In the genomic region with DNA sequence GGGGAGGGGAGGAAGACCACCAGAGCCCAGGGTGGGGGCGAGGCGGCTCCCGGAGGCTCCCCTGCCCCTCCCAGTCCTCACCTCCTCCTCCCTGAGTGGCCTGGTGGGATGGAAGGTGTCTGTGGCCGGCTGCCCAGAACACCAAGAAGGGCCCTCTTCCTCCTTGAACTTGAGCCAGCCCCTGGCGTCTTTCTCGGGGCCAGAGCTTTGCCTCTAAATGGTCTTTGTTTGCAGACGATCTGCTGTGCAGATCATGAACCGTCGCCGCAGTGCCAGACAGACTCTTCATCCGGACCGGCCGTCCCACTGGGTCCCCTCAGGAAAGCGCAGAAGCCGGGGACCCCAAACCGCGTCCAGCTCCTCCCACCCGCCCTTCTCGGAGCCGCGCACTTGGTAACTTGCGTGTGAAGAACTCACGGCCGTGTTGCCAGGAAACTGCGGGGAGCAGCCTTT, we compare ENCODE assay signal across 20 cellular contexts. TPM values are rescaled to one million over a fixed set of nuclear protein-coding genes. Genes with fewer than 3 reads are reported as not detected.
DNase-seq lines count a peak whose midpoint lies in the region; ATAC-seq, FAIRE-seq and TF ChIP-seq lines count a peak whose summit lies in the region.
"Had no signal": no experiment of that assay in that cellular context is flagged by ENCODE, and none has a peak within 500 bp of the region (broad histone marks: within the 10 kb centered on the region; RNA-seq: fewer than 3 reads in every experiment).

No MANE protein-coding gene starts in this region.

- no peak for TF ChIP-seq POLR2A in transverse colon (IDR thresholded peaks at IDR 0.05)

- H3K27ac ChIP-seq in kidney (ENCODE audit: low read depth in 2 of 2, low read length in 2 of 2) (peak overlapping the region; percentile 23 to 27), transverse colon (peak overlapping the region; percentile 32 to 72 (median 60))
- H3K27ac ChIP-seq: foreskin keratinocyte had no signal

- TF ChIP-seq CTCF in astrocyte of the spinal cord (IDR thresholded peaks at IDR 0.05; ENCODE audit: low read depth, low read length): no peak
- no peak for TF ChIP-seq CTCF in kidney (IDR thresholded peaks at IDR 0.05; ENCODE audit: borderline replicate concordance, extremely low read depth, insufficient read depth)
- no peak for TF ChIP-seq CTCF in transverse colon (IDR thresholded peaks at IDR 0.05)

- H3K4me1 ChIP-seq in kidney (ENCODE audit: control insufficient read depth in 1 of 2, insufficient read depth in 1 of 2, low read depth in 1 of 2, low read length in 2 of 2) (no peaks in the 10 kb centered on the region), transverse colon (no peaks in the 10 kb centered on the region)
- H3K4me1 ChIP-seq: foreskin keratinocyte had no signal

- intact Hi-C loops in kidney (cut with DNase I): no loop called here
- intact Hi-C loops in transverse colon (cut with DNase I; ENCODE audit: low total_unique reads): no loop called here

- no peak for FAIRE-seq in kidney (lab: Jason Lieb, UNC)
- FAIRE-seq: GM12892, islet of Langerhans had no signal

- no peak overlapping the region for H3K27ac Mint-ChIP-seq in activated naive CD8-positive, alpha-beta T cell treated with anti-CD3 and anti-CD28 coated beads for 36 hours
- H3K27ac Mint-ChIP-seq: activated naive CD8-positive, alpha-beta T cell treated with anti-CD3 and anti-CD28 coated beads, Interleukin-2, amount 10 ng/mL, durations not matched to agents 7 days and 5 days; nephron had no signal

- no peak overlapping the region for H3K9ac ChIP-seq in kidney (ENCODE audit: low read length in 2 of 2)

- H3K27me3 Mint-ChIP-seq in activated naive CD8-positive, alpha-beta T cell treated with anti-CD3 and anti-CD28 coated beads for 36 hours: peaks cover 4% of the 10 kb centered on the region

- no peak overlapping the region for H3K4me3 Mint-ChIP-seq in activated naive CD8-positive, alpha-beta T cell treated with anti-CD3 and anti-CD28 coated beads for 36 hours
- H3K4me3 Mint-ChIP-seq: activated naive CD8-positive, alpha-beta T cell treated with anti-CD3 and anti-CD28 coated beads, Interleukin-2, amount 10 ng/mL, durations not matched to agents 7 days and 5 days; nephron had no signal

- no peaks in the 10 kb centered on the region for H3K9me3 Mint-ChIP-seq in activated naive CD8-positive, alpha-beta T cell treated with anti-CD3 and anti-CD28 coated beads for 36 hours

- no peaks in the 10 kb centered on the region for H3K36me3 ChIP-seq in kidney (ENCODE audit: control insufficient read depth in 1 of 2, insufficient read depth in 2 of 2, low read length in 2 of 2)
- H3K36me3 ChIP-seq in transverse colon: no peaks in the 10 kb centered on the region

- no peaks in the 10 kb centered on the region for H3K4me1 Mint-ChIP-seq in activated naive CD8-positive, alpha-beta T cell treated with anti-CD3 and anti-CD28 coated beads for 36 hours
- H3K4me1 Mint-ChIP-seq: activated naive CD8-positive, alpha-beta T cell treated with anti-CD3 and anti-CD28 coated beads, Interleukin-2, amount 10 ng/mL, durations not matched to agents 7 days and 5 days had no signal

- H3K36me3 Mint-ChIP-seq in activated naive CD8-positive, alpha-beta T cell treated with anti-CD3 and anti-CD28 coated beads for 36 hours: no peaks in the 10 kb centered on the region
- H3K36me3 Mint-ChIP-seq: activated naive CD8-positive, alpha-beta T cell treated with anti-CD3 and anti-CD28 coated beads, Interleukin-2, amount 10 ng/mL, durations not matched to agents 7 days and 5 days had no signal

- DNase-seq in NCI-H524 (lab: John Stamatoyannopoulos, UW) (peak; percentile 14 to 15), NCI-H524 treated with DMSO at 0.1 percent for 48 hours (lab: John Stamatoyannopoulos, UW) (no peak), astrocyte of the spinal cord (ENCODE audit: low read depth, low spot score) (peak; percentile 15), kidney (no peak), transverse colon (peak; percentile 31)
- no peak for DNase-seq in activated naive CD8-positive, alpha-beta T cell treated with anti-CD3 and anti-CD28 coated beads for 36 hours
- DNase-seq: ACHN; activated naive CD8-positive, alpha-beta T cell treated with anti-CD3 and anti-CD28 coated beads, Interleukin-2, amount 10 ng/mL, durations not matched to agents 7 days and 5 days; foreskin keratinocyte; H7; NCI-H1105; NCI-H748 treated with DMSO at 0.1 percent for 48 hours; SIG-M5; trophoblast cell had no signal

- peak overlapping the region; percentile 23 for H3K4me3 ChIP-seq in astrocyte of the spinal cord (ENCODE audit: low read depth, low read length)
- no peak overlapping the region for H3K4me3 ChIP-seq in kidney (ENCODE audit: low read length in 2 of 2)
- peak overlapping the region in 1 of 4 donors; percentile 31 for H3K4me3 ChIP-seq in transverse colon
- H3K4me3 ChIP-seq: smooth muscle cell had no signal

- H3K9me3 ChIP-seq in kidney (ENCODE audit: control insufficient read depth in 1 of 2, low read length in 2 of 2): no peaks in the 10 kb centered on the region
- no peaks in the 10 kb centered on the region for H3K9me3 ChIP-seq in transverse colon

- in situ Hi-C loops in astrocyte of the spinal cord (cut with HindIII; ENCODE audit: low sequenced_read_pairs) (no loop called here), transverse colon (cut with MboI; ENCODE audit: low pct_ligation_motif_present in 1 of 4, low pct_unique_long_range_greater_than_20kb in 1 of 4, low sequenced_read_pairs in 3 of 4) (no loop called here)

- TF ChIP-seq EP300 in transverse colon (IDR thresholded peaks at IDR 0.05; ENCODE audit: low read depth): no peak

- 58 to 66% methylated on average over 6 to 25 of the region's 25 CpGs for WGBS in transverse colon (ENCODE audit: low coverage in 1 of 2), 2 donors

- no peaks in the 10 kb centered on the region for H3K27me3 ChIP-seq in transverse colon
- H3K27me3 ChIP-seq: foreskin keratinocyte had no signal

- ATAC-seq in HG02798 (IDR thresholded peaks at IDR 0.05; ENCODE audit: poor library complexity, unreplicated experiment): no peak
- no peak for ATAC-seq in GM21515 (IDR thresholded peaks at IDR 0.05; ENCODE audit: unreplicated experiment)
- ATAC-seq: foreskin keratinocyte had no signal

RNA-seq across cellular contexts. Expression of a gene that starts 41.2 kb away (rescaled TPM):
- 36.8 TPM for total RNA-seq in kidney
- polyA plus RNA-seq in kidney (ENCODE audit: insufficient read depth, low read depth, low replicate concordance): 21.1 TPM
- total RNA-seq in transverse colon: 10 to 100 TPM; 10.1 to 45.9 (median 23.4) TPM
- total RNA-seq in activated naive CD8-positive, alpha-beta T cell treated with anti-CD3 and anti-CD28 coated beads for 36 hours: 10 to 100 TPM; 20.2 to 23.2 TPM

RNA-seq across cellular contexts. Expression of a gene that starts 42.8 kb away (rescaled TPM):
- total RNA-seq in kidney (31.3 TPM), transverse colon (10 to 100 TPM; 16.3 to 34.8 (median 29.8) TPM)
- 7.0 TPM for polyA plus RNA-seq in kidney (ENCODE audit: insufficient read depth, low read depth, low replicate concordance)
- 10 to 100 TPM; 11.2 to 11.4 TPM for total RNA-seq in activated naive CD8-positive, alpha-beta T cell treated with anti-CD3 and anti-CD28 coated beads for 36 hours

Comparison
In these comparisons a context has a peak if more than half of its experiments do, and no peak if none do; other contexts are left out.
1. DNase-seq: peak in NCI-H524 (2 of 2), astrocyte of the spinal cord (single experiment) and transverse colon (single experiment); none in NCI-H524 treated with DMSO at 0.1 percent for 48 hours (single experiment), kidney (single experiment) and activated naive CD8-positive, alpha-beta T cell treated with anti-CD3 and anti-CD28 coated beads for 36 hours (single experiment).